9 cellular contexts compared by ENCODE assay signal in the genomic region with DNA sequence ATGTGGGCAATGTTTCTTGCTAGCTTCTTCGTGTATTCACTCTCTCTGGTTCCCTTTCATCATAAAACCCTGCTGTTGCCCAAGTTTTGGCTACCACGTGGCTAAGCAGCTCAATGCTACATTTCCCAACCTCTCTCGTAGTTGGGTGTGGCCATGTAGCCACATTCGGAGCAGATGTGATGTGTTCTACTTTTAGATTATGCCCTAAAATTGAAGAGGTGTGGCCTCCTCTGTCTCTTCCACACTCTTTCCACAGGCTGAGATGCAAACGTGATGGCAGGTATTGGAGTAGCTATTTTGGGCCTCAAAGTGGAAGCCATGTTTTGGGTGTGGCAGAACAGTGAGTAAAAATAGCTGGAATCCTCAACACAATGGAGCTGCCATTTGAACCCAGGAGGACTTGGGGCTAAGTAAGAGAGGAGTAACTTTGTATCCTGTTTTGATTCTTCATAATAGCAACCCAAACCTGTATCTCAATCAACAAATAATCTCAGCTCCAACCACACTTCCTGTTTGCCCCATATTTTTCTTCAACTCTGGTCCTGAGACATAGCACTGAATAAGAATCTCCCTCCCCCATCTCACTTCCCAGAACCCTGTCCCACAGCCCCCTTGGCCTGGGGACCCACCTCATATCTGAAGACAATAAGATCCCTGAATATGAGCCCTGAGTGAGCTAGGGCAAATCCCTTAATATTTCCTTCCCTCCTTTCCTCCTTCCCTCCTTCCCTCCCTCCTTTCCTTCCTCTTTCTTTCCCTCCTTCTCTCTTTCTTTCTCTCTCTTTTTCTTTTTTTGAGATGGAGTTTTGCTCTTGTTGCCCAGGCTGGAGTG. TPM values are rescaled to one million over a fixed set of nuclear protein-coding genes. Genes with fewer than 3 reads are reported as not detected.
DNase-seq lines count a peak whose midpoint lies in the region; ATAC-seq and TF ChIP-seq lines count a peak whose summit lies in the region.
"Had no signal": no experiment of that assay in that cellular context is flagged by ENCODE, and none has a peak within 500 bp of the region (broad histone marks: within the 10 kb centered on the region; RNA-seq: fewer than 3 reads in every experiment).

No MANE protein-coding gene starts in this region.

- POLR2A ChIA-PET in PC-3 (lab: Charles Lee; ENCODE audit: unreplicated experiment): no interaction called here

- H3F3A ChIP-seq in PC-3 (ENCODE audit: low read length, unreplicated experiment): no peaks in the 10 kb centered on the region

- H3K9me3 ChIP-seq in gastroesophageal sphincter (no peaks in the 10 kb centered on the region), PC-3 (ENCODE audit: low read length) (no peaks in the 10 kb centered on the region)

- TF ChIP-seq POLR2A in gastroesophageal sphincter (IDR thresholded peaks at IDR 0.05): peak in 1 of 2 donors; percentile 26

- H3K27ac ChIP-seq in gastroesophageal sphincter: peak overlapping the region in 3 of 4 donors; percentile 70 to 93 (median 76)
- no peak overlapping the region for H3K27ac ChIP-seq in PC-3 (ENCODE audit: low read length)

- no peak overlapping the region for H3K9ac ChIP-seq in PC-3 (ENCODE audit: low read length)

- TF ChIP-seq CTCF in AG09309 (IDR thresholded peaks at IDR 0.05; ENCODE audit: control insufficient read depth, insufficient read depth, low read depth, low read length, missing control alignments) (no peak), gastroesophageal sphincter (IDR thresholded peaks at IDR 0.05) (no peak), PC-3 (conservative IDR thresholded peaks at IDR 0.05; ENCODE audit: low read depth, low read length) (no peak)

- no peak overlapping the region for H3K4me2 ChIP-seq in PC-3 (ENCODE audit: low read length)

- H3K36me3 ChIP-seq in gastroesophageal sphincter: peaks cover 0 to 33% of the 10 kb centered on the region in 2 donors
- no peaks in the 10 kb centered on the region for H3K36me3 ChIP-seq in PC-3 (ENCODE audit: low read depth, low read length)

- WGBS in gastroesophageal sphincter (ENCODE audit: low coverage in 1 of 2), 2 donors: 57 to 88% methylated on average over 1 to 5 of the region's 5 CpGs

- H4K20me1 ChIP-seq in PC-3 (ENCODE audit: low read length): no peaks in the 10 kb centered on the region

- no peaks in the 10 kb centered on the region for H3K9me2 ChIP-seq in PC-3 (replicated peaks; ENCODE audit: low read length)

- DNase-seq in AG09309 (ENCODE audit: low read depth) (peak; percentile 61), NCI-H2029 treated with DMSO at 0.1 percent for 48 hours (lab: John Stamatoyannopoulos, UW) (no peak), PC-3 (no peak)
- DNase-seq: KG1, T1000 had no signal

- H2AFZ ChIP-seq in PC-3 (ENCODE audit: low read length): no peak overlapping the region

- H3K4me3 ChIP-seq in AG09309 (ENCODE audit: control insufficient read depth, low read depth, low read length) (no peak overlapping the region), gastroesophageal sphincter (no peak overlapping the region), PC-3 (ENCODE audit: low read length) (no peak overlapping the region)

- H3K4me1 ChIP-seq in gastroesophageal sphincter (peaks cover 4 to 78% (median 8%) of the 10 kb centered on the region in 3 donors), PC-3 (ENCODE audit: insufficient read depth, low read length) (peaks cover 15% of the 10 kb centered on the region)

- H3K79me2 ChIP-seq in PC-3 (ENCODE audit: low read length): peaks cover 9% of the 10 kb centered on the region; the same call in 1 of the 2 replicates

- ATAC-seq in gastroesophageal sphincter (peak; percentile 58), HG02798 (IDR thresholded peaks at IDR 0.05; ENCODE audit: poor library complexity, unreplicated experiment) (no peak), PC-3 (no peak)

- CTCF ChIA-PET in PC-3 (lab: Charles Lee): no interaction called here

- H3K27me3 ChIP-seq in gastroesophageal sphincter (no peaks in the 10 kb centered on the region), PC-3 (ENCODE audit: low read length) (no peaks in the 10 kb centered on the region)

- intact Hi-C loops in PC-3 (cut with micrococcal nuclease): no loop called here

- TF ChIP-seq EP300 in gastroesophageal sphincter (IDR thresholded peaks at IDR 0.05): no peak

- no TSS peak for BruUV-seq in PC-3 (replicated peaks; lab: Mats Ljungman, UMichigan)

TF ChIP-seq in PFSK-1, 5 proteins besides CTCF, POLR2A, EP300 and RAD21:
- TF ChIP-seq SIN3A (IDR thresholded peaks at IDR 0.05; ENCODE audit: borderline replicate concordance, insufficient read depth, low read length): no peak
- TF ChIP-seq, protein P1, sequence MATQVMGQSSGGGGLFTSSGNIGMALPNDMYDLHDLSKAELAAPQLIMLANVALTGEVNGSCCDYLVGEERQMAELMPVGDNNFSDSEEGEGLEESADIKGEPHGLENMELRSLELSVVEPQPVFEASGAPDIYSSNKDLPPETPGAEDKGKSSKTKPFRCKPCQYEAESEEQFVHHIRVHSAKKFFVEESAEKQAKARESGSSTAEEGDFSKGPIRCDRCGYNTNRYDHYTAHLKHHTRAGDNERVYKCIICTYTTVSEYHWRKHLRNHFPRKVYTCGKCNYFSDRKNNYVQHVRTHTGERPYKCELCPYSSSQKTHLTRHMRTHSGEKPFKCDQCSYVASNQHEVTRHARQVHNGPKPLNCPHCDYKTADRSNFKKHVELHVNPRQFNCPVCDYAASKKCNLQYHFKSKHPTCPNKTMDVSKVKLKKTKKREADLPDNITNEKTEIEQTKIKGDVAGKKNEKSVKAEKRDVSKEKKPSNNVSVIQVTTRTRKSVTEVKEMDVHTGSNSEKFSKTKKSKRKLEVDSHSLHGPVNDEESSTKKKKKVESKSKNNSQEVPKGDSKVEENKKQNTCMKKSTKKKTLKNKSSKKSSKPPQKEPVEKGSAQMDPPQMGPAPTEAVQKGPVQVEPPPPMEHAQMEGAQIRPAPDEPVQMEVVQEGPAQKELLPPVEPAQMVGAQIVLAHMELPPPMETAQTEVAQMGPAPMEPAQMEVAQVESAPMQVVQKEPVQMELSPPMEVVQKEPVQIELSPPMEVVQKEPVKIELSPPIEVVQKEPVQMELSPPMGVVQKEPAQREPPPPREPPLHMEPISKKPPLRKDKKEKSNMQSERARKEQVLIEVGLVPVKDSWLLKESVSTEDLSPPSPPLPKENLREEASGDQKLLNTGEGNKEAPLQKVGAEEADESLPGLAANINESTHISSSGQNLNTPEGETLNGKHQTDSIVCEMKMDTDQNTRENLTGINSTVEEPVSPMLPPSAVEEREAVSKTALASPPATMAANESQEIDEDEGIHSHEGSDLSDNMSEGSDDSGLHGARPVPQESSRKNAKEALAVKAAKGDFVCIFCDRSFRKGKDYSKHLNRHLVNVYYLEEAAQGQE (IDR thresholded peaks at IDR 0.05; ENCODE audit: insufficient read depth in 1 of 2, low read depth in 2 of 2, low read length in 2 of 2): no peak
- TF ChIP-seq POLR2AphosphoS5 (IDR thresholded peaks at IDR 0.05; ENCODE audit: low read depth, low read length): 0 out of 2 replicates have a peak, but pooled peaks have one; percentile 22
- no peak for TF ChIP-seq FOXP2 (optimal IDR thresholded peaks at IDR 0.05; ENCODE audit: borderline replicate concordance, extremely low read depth, extremely low read length, insufficient read depth)
TF ChIP-seq in PFSK-1: peak in this region for 1.

RNA-seq across cellular contexts. Expression of a gene that starts 4.0 kb away (rescaled TPM):
- 863 TPM for polyA plus RNA-seq in PFSK-1 (2012; ENCODE audit: insufficient read length, low read depth)
- 10 to 100 TPM; 32.8 to 52.8 (median 41.1) TPM for total RNA-seq in gastroesophageal sphincter
- 9.2 and 16.5 TPM in 2 replicates for total RNA-seq in PC-3 (2014; rRNA removed)

RNA-seq across cellular contexts. Expression of a gene that starts 19.0 kb away (rescaled TPM):
- 64.8 TPM for polyA plus RNA-seq in PFSK-1 (2012; ENCODE audit: insufficient read length, low read depth)
- total RNA-seq in gastroesophageal sphincter (10 to 100 TPM; 20.3 to 45.1 (median 35.3) TPM), PC-3 (2014; rRNA removed) (22.3 and 25.9 TPM in 2 replicates)

RNA-seq across cellular contexts. Expression of a gene that starts 28.1 kb away (rescaled TPM):
- not detected for polyA plus RNA-seq in PFSK-1 (2012; ENCODE audit: insufficient read length, low read depth)
- total RNA-seq in gastroesophageal sphincter: not detected
- total RNA-seq in PC-3 (2014; rRNA removed): not detected in 2 replicates
- total RNA-seq: renal cortical epithelial cell had no signal

RNA-seq across cellular contexts. Expression of a gene that starts 40.3 kb away (rescaled TPM):
- 0.48 TPM for polyA plus RNA-seq in PFSK-1 (2012; ENCODE audit: insufficient read length, low read depth)
- 1 to 10 TPM; 1.2 to 3.1 (median 1.5) TPM for total RNA-seq in gastroesophageal sphincter
- 0.04 TPM in 1 of 2 replicates, not detected in the other for total RNA-seq in PC-3 (2014; rRNA removed)

RNA-seq across cellular contexts. Expression of a gene that starts 42.9 kb away (rescaled TPM):
- 37.3 TPM for polyA plus RNA-seq in PFSK-1 (2012; ENCODE audit: insufficient read length, low read depth)
- total RNA-seq in gastroesophageal sphincter: 10 to 100 TPM; 14.0 to 21.8 (median 18.2) TPM
- 10.7 and 13.3 TPM in 2 replicates for total RNA-seq in PC-3 (2014; rRNA removed)
